Comparison of ENCODE assay signal across 22 cellular contexts in the genomic region with DNA sequence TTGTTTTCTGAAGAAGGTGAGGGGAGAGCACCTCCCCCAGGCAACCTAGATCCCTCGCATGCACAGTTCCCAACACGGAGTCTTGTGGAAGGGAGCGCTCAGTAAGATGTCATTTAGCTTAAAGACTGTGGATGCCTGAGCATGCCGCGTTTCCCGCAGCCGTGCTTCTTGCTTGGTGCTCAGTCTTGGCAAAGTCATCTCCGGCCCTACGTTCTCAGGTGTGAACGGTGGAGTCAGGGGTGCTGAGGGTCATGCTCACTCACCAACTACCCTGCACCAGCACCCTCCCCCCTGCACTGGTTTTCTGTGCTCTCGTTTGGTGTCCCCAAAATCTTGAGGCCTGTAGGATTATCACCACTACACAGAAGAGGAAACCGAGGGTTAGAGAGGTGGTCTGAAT.
DNase-seq lines count a peak whose midpoint lies in the region; ATAC-seq and TF ChIP-seq lines count a peak whose summit lies in the region.
"Had no signal": no experiment of that assay in that cellular context is flagged by ENCODE, and none has a peak within 500 bp of the region (broad histone marks: within the 10 kb centered on the region; RNA-seq: fewer than 3 reads in every experiment).

No MANE protein-coding gene starts in this region.

- H3K4me3 ChIP-seq in BLaER1, result no peak overlapping the region
- H3K4me3 ChIP-seq in GM23338, result no peak overlapping the region
- H3K4me3 ChIP-seq in dorsolateral prefrontal cortex, result no peak overlapping the region
- no peak overlapping the region for H3K4me3 ChIP-seq in neural progenitor cell
- H3K4me3 ChIP-seq: cardiac muscle cell, psoas muscle had no signal

- H3K4me1 Mint-ChIP-seq in GM23338 (peaks cover 35% of the 10 kb centered on the region), neural progenitor cell (peaks cover 58% of the 10 kb centered on the region)

- H3K4me1 ChIP-seq in BLaER1 (peaks cover 37% of the 10 kb centered on the region), GM23338 (ENCODE audit: insufficient read depth) (peaks cover 8% of the 10 kb centered on the region; the same call in 1 of the 2 replicates), neural progenitor cell (peaks cover 48% of the 10 kb centered on the region)

- 0 out of 2 replicates have a peak, but pooled peaks cover 5% of the 10 kb centered on the region for H3K9me2 ChIP-seq in GM23338 (ENCODE audit: insufficient read depth)

- TF ChIP-seq CTCF in GM23338 (conservative IDR thresholded peaks at IDR 0.05; ENCODE audit: low read depth in 2 of 2) (no peak), dorsolateral prefrontal cortex (IDR thresholded peaks at IDR 0.05 in 54 of 56, conservative IDR thresholded peaks at IDR 0.05 in 2 of 56; ENCODE audit: low read depth in 1 of 56, partially characterized antibody in 56 of 56) (no peak), neural progenitor cell (IDR thresholded peaks at IDR 0.05) (no peak)

- peak overlapping the region; percentile 91 for H2AFZ ChIP-seq in GM23338
- peak overlapping the region; percentile 32 for H2AFZ ChIP-seq in neural progenitor cell (replicated peaks)

- H3K36me3 Mint-ChIP-seq in GM23338 (ENCODE audit: low read depth), result no peaks in the 10 kb centered on the region
- no peaks in the 10 kb centered on the region for H3K36me3 Mint-ChIP-seq in neural progenitor cell

- H3K9me3 Mint-ChIP-seq in GM23338, result no peaks in the 10 kb centered on the region
- no peaks in the 10 kb centered on the region for H3K9me3 Mint-ChIP-seq in neural progenitor cell
- H3K9me3 Mint-ChIP-seq: activated T-cell treated with anti-CD3 and anti-CD28 coated beads, Interleukin-2, amount 50 U/mL, for 24 hours; H9 had no signal

- no peaks in the 10 kb centered on the region for H3K79me2 ChIP-seq in GM23338 (replicated peaks; ENCODE audit: insufficient read depth)
- no peaks in the 10 kb centered on the region for H3K79me2 ChIP-seq in neural progenitor cell (ENCODE audit: low read depth)

- DNase-seq in GM23338 (ENCODE audit: low spot score), result peak; percentile 4
- no peak for DNase-seq in dorsolateral prefrontal cortex
- DNase-seq in neural progenitor cell (ENCODE audit: low spot score), result no peak
- DNase-seq in SIG-M5 treated with dmso at 0.1 percent for 504 hours (lab: John Stamatoyannopoulos, UW; ENCODE audit: unreplicated experiment), result no peak
- DNase-seq in stimulated activated naive CD4-positive, alpha-beta T cell treated with Interleukin-2 at 50 U/mL for 16 hours (lab: John Stamatoyannopoulos, UW), result no peak
- DNase-seq: activated CD4-positive, CD25-positive, alpha-beta regulatory T cell treated with anti-CD3 and anti-CD28 coated beads, Interleukin-2, amount 50 U/mL, for 72 hours; activated CD8-positive, alpha-beta memory T cell treated with anti-CD3 and anti-CD28 coated beads for 24 hours; activated gamma-delta T cell treated with Interleukin-2 at 50 U/mL for 16 hours; activated T-cell treated with anti-CD3 and anti-CD28 coated beads, Interleukin-2, amount 50 U/mL, for 24 hours; amniotic stem cell; EL; H9; Kasumi-1; NCI-H1694; NCI-H2171; NCI-H524 treated with DMSO at 0.1 percent for 48 hours; SHP77 treated with DMSO at 0.1 percent for 48 hours had no signal

- H4K20me1 ChIP-seq in BLaER1 (no peaks in the 10 kb centered on the region), GM23338 (replicated peaks; ENCODE audit: insufficient read depth) (no peaks in the 10 kb centered on the region), neural progenitor cell (ENCODE audit: low read depth) (no peaks in the 10 kb centered on the region)

- H3K9me3 ChIP-seq in BLaER1, result no peaks in the 10 kb centered on the region
- no peaks in the 10 kb centered on the region for H3K9me3 ChIP-seq in neural progenitor cell (ENCODE audit: low read depth)
- H3K9me3 ChIP-seq: psoas muscle had no signal

- H3K27ac ChIP-seq in BLaER1 (no peak overlapping the region), GM23338 (ENCODE audit: low read depth) (no peak overlapping the region), dorsolateral prefrontal cortex (peak overlapping the region in 57 of 59 donors; percentile 25 to 94 (median 85)), neural progenitor cell (no peak overlapping the region)
- H3K27ac ChIP-seq: cardiac muscle cell had no signal

- H3F3A ChIP-seq in GM23338 (replicated peaks; ENCODE audit: low read depth), result no peaks in the 10 kb centered on the region
- H3F3A ChIP-seq in neural progenitor cell (ENCODE audit: low read depth), result peaks cover 23% of the 10 kb centered on the region

- H3K4me3 Mint-ChIP-seq in GM23338 (no peak overlapping the region), neural progenitor cell (no peak overlapping the region)
- H3K4me3 Mint-ChIP-seq: activated T-cell treated with anti-CD3 and anti-CD28 coated beads, Interleukin-2, amount 50 U/mL, for 24 hours; H9 had no signal

- peaks cover 7% of the 10 kb centered on the region for H3K27me3 Mint-ChIP-seq in GM23338 (ENCODE audit: insufficient read depth, low read depth, poor library complexity)
- H3K27me3 Mint-ChIP-seq in neural progenitor cell (ENCODE audit: insufficient read depth, low read depth), result peaks cover 12% of the 10 kb centered on the region
- H3K27me3 Mint-ChIP-seq: activated T-cell treated with anti-CD3 and anti-CD28 coated beads, Interleukin-2, amount 50 U/mL, for 24 hours had no signal

- ATAC-seq in GM23338 (peak; percentile 10; the same call in 1 of the 3 replicates), GM21367 (IDR thresholded peaks at IDR 0.05; ENCODE audit: unreplicated experiment) (no peak), GM18520 (IDR thresholded peaks at IDR 0.05; ENCODE audit: unreplicated experiment) (no peak)

- no peak overlapping the region for H3K27ac Mint-ChIP-seq in GM23338
- H3K27ac Mint-ChIP-seq in neural progenitor cell, result no peak overlapping the region
- H3K27ac Mint-ChIP-seq: activated T-cell treated with anti-CD3 and anti-CD28 coated beads, Interleukin-2, amount 50 U/mL, for 24 hours had no signal

- H3K9ac ChIP-seq in BLaER1 (peak overlapping the region; percentile 43; the same call in 1 of the 2 replicates), neural progenitor cell (no peak overlapping the region)

- H3K27me3 ChIP-seq in BLaER1 (no peaks in the 10 kb centered on the region), GM23338 (ENCODE audit: insufficient read depth) (no peaks in the 10 kb centered on the region), dorsolateral prefrontal cortex (no peaks in the 10 kb centered on the region), neural progenitor cell (no peaks in the 10 kb centered on the region)

- intact Hi-C loops in dorsolateral prefrontal cortex (cut with DNase I), result no loop called here

- H3K36me3 ChIP-seq in BLaER1 (no peaks in the 10 kb centered on the region), GM23338 (ENCODE audit: insufficient read depth) (no peaks in the 10 kb centered on the region), neural progenitor cell (no peaks in the 10 kb centered on the region)
- H3K36me3 ChIP-seq: cardiac muscle cell had no signal

- H3K4me2 ChIP-seq in BLaER1 (peak overlapping the region; percentile 83), GM23338 (no peak overlapping the region), neural progenitor cell (no peak overlapping the region)

TF ChIP-seq in GM23338, 12 proteins besides CTCF, POLR2A, EP300 and RAD21 (continues in another document):
- TF ChIP-seq EZH2phosphoT487 (IDR thresholded peaks at IDR 0.05; ENCODE audit: unreplicated experiment), result no peak
- TF ChIP-seq ZNF331 (CRISPR knock-in tag; IDR thresholded peaks at IDR 0.05; ENCODE audit: low read depth), result no peak
- TF ChIP-seq STAT1 (IDR thresholded peaks at IDR 0.05; ENCODE audit: unreplicated experiment), result no peak
- TF ChIP-seq NANOG (IDR thresholded peaks at IDR 0.05; ENCODE audit: borderline replicate concordance), result no peak

Comparison
In these comparisons a context has a peak if more than half of its experiments do, and no peak if none do; other contexts are left out.
1. H3K27ac ChIP-seq: peak in dorsolateral prefrontal cortex (57 of 59); none in BLaER1 (single experiment), GM23338 (single experiment) and neural progenitor cell (single experiment).